19 cellular contexts compared by ENCODE assay signal in genomic region chr19:11485245-11485837, GRCh38. TPM values are rescaled to one million over a fixed set of nuclear protein-coding genes. Genes with fewer than 3 reads are reported as not detected.
DNase-seq lines count a peak whose midpoint lies in the region; ATAC-seq and TF ChIP-seq lines count a peak whose summit lies in the region.
"Had no signal": no experiment of that assay in that cellular context is flagged by ENCODE, and none has a peak within 500 bp of the region (broad histone marks: within the 10 kb centered on the region; RNA-seq: fewer than 3 reads in every experiment).

No MANE protein-coding gene starts in this region.

- H3K27me3 ChIP-seq in GM23338 (ENCODE audit: insufficient read depth) (peaks cover 27% of the 10 kb centered on the region), upper lobe of right lung (peaks cover 30% of the 10 kb centered on the region), testis (no peaks in the 10 kb centered on the region)

- H3K9me2 ChIP-seq in GM23338 (ENCODE audit: insufficient read depth) = no peaks in the 10 kb centered on the region

- in situ Hi-C loops in GM13976 (cut with MboI; ENCODE audit: low sequenced_read_pairs, unreplicated experiment) = no loop called here

- WGBS in testis, 2 donors = 88 to 92% methylated on average over 13 of the region's 13 CpGs

- no peaks in the 10 kb centered on the region for H4K20me1 ChIP-seq in GM23338 (replicated peaks; ENCODE audit: insufficient read depth)

- peaks cover 16% of the 10 kb centered on the region for H3F3A ChIP-seq in GM23338 (replicated peaks; ENCODE audit: low read depth)

- DNase-seq in NCI-H82 (lab: John Stamatoyannopoulos, UW) = peak; percentile 5
- no peak for DNase-seq in NCI-H82 treated with DMSO at 0.1 percent for 48 hours (lab: John Stamatoyannopoulos, UW; ENCODE audit: unreplicated experiment)
- peak; percentile 51 for DNase-seq in GM23338 (ENCODE audit: low spot score)
- no peak for DNase-seq in natural killer cell treated with Interleukin-12 subunit alpha and Interleukin-12 subunit beta and Interleukin-15 and Interleukin-18, amount 100 ng/mL, for 72 hours (ENCODE audit: low spot score)
- no peak for DNase-seq in upper lobe of right lung
- DNase-seq in GM13976 (ENCODE audit: low spot score) = no peak
- no peak for DNase-seq in testis
- DNase-seq: DMS153, EL, HFFc6, MG63, NCI-H1105 treated with DMSO at 0.1 percent for 48 hours, NCI-H187, NCI-H446 treated with DMSO at 0.1 percent for 48 hours, NCI-H748 treated with DMSO at 0.1 percent for 48 hours, SIG-M5 had no signal

- H3K27ac ChIP-seq in GM23338 (ENCODE audit: low read depth) (no peak overlapping the region), upper lobe of right lung (no peak overlapping the region), testis (no peak overlapping the region)
- H3K27ac ChIP-seq: 22Rv1; BLaER1 treated with 17β-estradiol and CSF1 and Interleukin-3, amounts not matched to agents 10 nM and 100 nM had no signal

- no peak overlapping the region for H3K4me3 Mint-ChIP-seq in GM23338
- H3K4me3 Mint-ChIP-seq in activated T-helper 17 cell treated with anti-CD3 and anti-CD28 coated beads, Interleukin-2, amount 50 U/mL, for 72 hours = no peak overlapping the region
- H3K4me3 Mint-ChIP-seq in natural killer cell treated with Interleukin-12 subunit alpha and Interleukin-12 subunit beta and Interleukin-15 and Interleukin-18, amount 100 ng/mL, for 72 hours = no peak overlapping the region
- H3K4me3 Mint-ChIP-seq: HFFc6 had no signal

- H3K9me3 Mint-ChIP-seq in GM23338 = peaks cover 4% of the 10 kb centered on the region; the same call in 1 of the 3 replicates
- no peaks in the 10 kb centered on the region for H3K9me3 Mint-ChIP-seq in activated T-helper 17 cell treated with anti-CD3 and anti-CD28 coated beads, Interleukin-2, amount 50 U/mL, for 72 hours
- H3K9me3 Mint-ChIP-seq in natural killer cell treated with Interleukin-12 subunit alpha and Interleukin-12 subunit beta and Interleukin-15 and Interleukin-18, amount 100 ng/mL, for 72 hours = no peaks in the 10 kb centered on the region
- H3K9me3 Mint-ChIP-seq: HFFc6 had no signal

- peaks cover 35% of the 10 kb centered on the region for H3K27me3 Mint-ChIP-seq in GM23338 (ENCODE audit: insufficient read depth, low read depth, poor library complexity)
- H3K27me3 Mint-ChIP-seq in activated T-helper 17 cell treated with anti-CD3 and anti-CD28 coated beads, Interleukin-2, amount 50 U/mL, for 72 hours = peaks cover 9% of the 10 kb centered on the region
- peaks cover 6 to 8% of the 10 kb centered on the region in 2 donors for H3K27me3 Mint-ChIP-seq in natural killer cell treated with Interleukin-12 subunit alpha and Interleukin-12 subunit beta and Interleukin-15 and Interleukin-18, amount 100 ng/mL, for 72 hours

- no peaks in the 10 kb centered on the region for H3K36me3 ChIP-seq in GM23338 (ENCODE audit: insufficient read depth)
- peaks cover 8% of the 10 kb centered on the region for H3K36me3 ChIP-seq in upper lobe of right lung
- no peaks in the 10 kb centered on the region for H3K36me3 ChIP-seq in testis (ENCODE audit: low read depth, missing control alignments)

- H3K4me2 ChIP-seq in GM23338 = no peak overlapping the region

- H3K79me2 ChIP-seq in GM23338 (replicated peaks; ENCODE audit: insufficient read depth) = no peaks in the 10 kb centered on the region

- H3K4me1 Mint-ChIP-seq in GM23338 = peaks cover 6% of the 10 kb centered on the region
- H3K4me1 Mint-ChIP-seq in activated T-helper 17 cell treated with anti-CD3 and anti-CD28 coated beads, Interleukin-2, amount 50 U/mL, for 72 hours = peaks cover 7% of the 10 kb centered on the region
- peaks cover 13 to 15% of the 10 kb centered on the region in 2 donors for H3K4me1 Mint-ChIP-seq in natural killer cell treated with Interleukin-12 subunit alpha and Interleukin-12 subunit beta and Interleukin-15 and Interleukin-18, amount 100 ng/mL, for 72 hours (ENCODE audit: low read depth in 2 of 2)

- ATAC-seq in GM23338 = no peak
- ATAC-seq in activated T-helper 17 cell treated with anti-CD3 and anti-CD28 coated beads, Interleukin-2, amount 50 U/mL, for 72 hours (replicated peaks) = no peak
- no peak for ATAC-seq in natural killer cell treated with Interleukin-12 subunit alpha and Interleukin-12 subunit beta and Interleukin-15 and Interleukin-18, amount 100 ng/mL, for 72 hours
- ATAC-seq in upper lobe of right lung = no peak

- TF ChIP-seq CTCF in GM23338 (conservative IDR thresholded peaks at IDR 0.05; ENCODE audit: low read depth in 2 of 2) (no peak), upper lobe of right lung (IDR thresholded peaks at IDR 0.05) (no peak), GM13976 (IDR thresholded peaks at IDR 0.05; ENCODE audit: borderline replicate concordance, control extremely low read depth, extremely low read depth, insufficient read depth, missing control alignments) (no peak), testis (IDR thresholded peaks at IDR 0.05) (no peak)

- intact Hi-C loops in upper lobe of right lung (cut with DNase I) (no loop called here), testis (cut with DNase I; ENCODE audit: low total_unique reads) (no loop called here)

- H3K27ac Mint-ChIP-seq in GM23338 = no peak overlapping the region
- H3K27ac Mint-ChIP-seq in activated T-helper 17 cell treated with anti-CD3 and anti-CD28 coated beads, Interleukin-2, amount 50 U/mL, for 72 hours = peak overlapping the region; percentile 47
- peak overlapping the region; percentile 8 to 22 for H3K27ac Mint-ChIP-seq in natural killer cell treated with Interleukin-12 subunit alpha and Interleukin-12 subunit beta and Interleukin-15 and Interleukin-18, amount 100 ng/mL, for 72 hours
- H3K27ac Mint-ChIP-seq: HFFc6 had no signal

- no peak overlapping the region for H2AFZ ChIP-seq in GM23338

- H3K4me3 ChIP-seq in GM23338 (no peak overlapping the region), upper lobe of right lung (no peak overlapping the region), testis (no peak overlapping the region)
- H3K4me3 ChIP-seq: BLaER1 treated with 17β-estradiol and CSF1 and Interleukin-3, amounts not matched to agents 10 nM and 100 nM; MG63 had no signal

- no peak for TF ChIP-seq POLR2A in testis (IDR thresholded peaks at IDR 0.05)

- H3K4me1 ChIP-seq in GM23338 (ENCODE audit: insufficient read depth) (peaks cover 8% of the 10 kb centered on the region), upper lobe of right lung (peaks cover 17% of the 10 kb centered on the region), testis (peaks cover 16% of the 10 kb centered on the region)

- H3K36me3 Mint-ChIP-seq in GM23338 (ENCODE audit: low read depth) = no peaks in the 10 kb centered on the region
- H3K36me3 Mint-ChIP-seq in activated T-helper 17 cell treated with anti-CD3 and anti-CD28 coated beads, Interleukin-2, amount 50 U/mL, for 72 hours (ENCODE audit: low read depth) = peaks cover 39% of the 10 kb centered on the region
- H3K36me3 Mint-ChIP-seq in natural killer cell treated with Interleukin-12 subunit alpha and Interleukin-12 subunit beta and Interleukin-15 and Interleukin-18, amount 100 ng/mL, for 72 hours = no peaks in the 10 kb centered on the region

- H3K9me3 ChIP-seq in upper lobe of right lung = no peaks in the 10 kb centered on the region
- H3K9me3 ChIP-seq in testis = no peaks in the 10 kb centered on the region
- H3K9me3 ChIP-seq: BLaER1 treated with 17β-estradiol and CSF1 and Interleukin-3, amounts not matched to agents 10 nM and 100 nM; MG63 had no signal

RNA-seq across cellular contexts. Expression of gene ELAVL3, which starts 4.5 kb away (rescaled TPM):
- 1.2 and 1.7 TPM in 2 replicates for total RNA-seq in GM23338 (2014; rRNA removed; shearing (Covaris generic))
- polyA plus RNA-seq in GM23338 (2016; fragmentation: Nextera tagmentation; extraction: Ambion mirVana) (0.45 and 0.63 TPM in 2 replicates), testis (ENCODE audit: insufficient read depth, low read depth, low replicate concordance) (0.74 TPM)
- under 1 TPM in 1 of 2 donors, not detected in 1; 0.45 TPM for total RNA-seq in activated T-helper 17 cell treated with anti-CD3 and anti-CD28 coated beads, Interleukin-2, amount 50 U/mL, for 72 hours
- total RNA-seq in natural killer cell treated with Interleukin-12 subunit alpha and Interleukin-12 subunit beta and Interleukin-15 and Interleukin-18, amount 100 ng/mL, for 72 hours = under 1 TPM in 1 of 2 donors, not detected in 1; 0.40 TPM
- total RNA-seq in upper lobe of right lung (not detected), testis (1 to 10 TPM; 6.1 to 7.5 TPM)
- total RNA-seq: HFFc6 had no signal

RNA-seq across cellular contexts. Expression of gene ZNF653, which starts 20.3 kb away (rescaled TPM):
- 4.9 and 5.3 TPM in 2 replicates for total RNA-seq in GM23338 (2014; rRNA removed; shearing (Covaris generic))
- polyA plus RNA-seq in GM23338 (2016; fragmentation: Nextera tagmentation; extraction: Ambion mirVana) = 2.5 and 4.1 TPM in 2 replicates
- 10 to 100 TPM; 18.8 to 26.3 TPM for total RNA-seq in activated T-helper 17 cell treated with anti-CD3 and anti-CD28 coated beads, Interleukin-2, amount 50 U/mL, for 72 hours
- 10 to 100 TPM; 23.7 to 23.8 TPM for total RNA-seq in natural killer cell treated with Interleukin-12 subunit alpha and Interleukin-12 subunit beta and Interleukin-15 and Interleukin-18, amount 100 ng/mL, for 72 hours
- 10.7 TPM for total RNA-seq in upper lobe of right lung
- total RNA-seq in testis = 10 to 100 TPM; 36.8 to 53.3 TPM
- polyA plus RNA-seq in testis (ENCODE audit: insufficient read depth, low read depth, low replicate concordance) = 45.9 TPM

RNA-seq across cellular contexts. Expression of gene ECSIT, which starts 43.6 kb away (rescaled TPM):
- 61.1 and 66.5 TPM in 2 replicates for total RNA-seq in GM23338 (2014; rRNA removed; shearing (Covaris generic))
- polyA plus RNA-seq in GM23338 (2016; fragmentation: Nextera tagmentation; extraction: Ambion mirVana) = 36.6 and 42.7 TPM in 2 replicates
- 10 to 100 TPM; 44.2 to 53.3 TPM for total RNA-seq in activated T-helper 17 cell treated with anti-CD3 and anti-CD28 coated beads, Interleukin-2, amount 50 U/mL, for 72 hours
- 10 to 100 TPM; 27.0 to 37.3 TPM for total RNA-seq in natural killer cell treated with Interleukin-12 subunit alpha and Interleukin-12 subunit beta and Interleukin-15 and Interleukin-18, amount 100 ng/mL, for 72 hours
- total RNA-seq in upper lobe of right lung = 44.8 TPM
- total RNA-seq in testis = 10 to 100 TPM; 45.4 to 58.7 TPM
- 28.9 TPM for polyA plus RNA-seq in testis (ENCODE audit: insufficient read depth, low read depth, low replicate concordance)

RNA-seq across cellular contexts. Expression of gene PRKCSH, which starts 49.9 kb away (rescaled TPM):
- 107 and 130 TPM in 2 replicates for total RNA-seq in GM23338 (2014; rRNA removed; shearing (Covaris generic))
- polyA plus RNA-seq in GM23338 (2016; fragmentation: Nextera tagmentation; extraction: Ambion mirVana) (85.3 and 90.3 TPM in 2 replicates), testis (ENCODE audit: insufficient read depth, low read depth, low replicate concordance) (266 TPM)
- total RNA-seq in activated T-helper 17 cell treated with anti-CD3 and anti-CD28 coated beads, Interleukin-2, amount 50 U/mL, for 72 hours = 100 to 1,000 TPM; 281 to 300 TPM
- total RNA-seq in natural killer cell treated with Interleukin-12 subunit alpha and Interleukin-12 subunit beta and Interleukin-15 and Interleukin-18, amount 100 ng/mL, for 72 hours = 100 to 1,000 TPM; 303 to 321 TPM
- total RNA-seq in upper lobe of right lung (293 TPM), testis (100 to 1,000 TPM; 214 to 256 TPM)

RNA-seq across cellular contexts. Expression of gene ODAD3, which starts 50.4 kb away (rescaled TPM):
- 0.54 and 1.5 TPM in 2 replicates for total RNA-seq in GM23338 (2014; rRNA removed; shearing (Covaris generic))
- polyA plus RNA-seq in GM23338 (2016; fragmentation: Nextera tagmentation; extraction: Ambion mirVana) = 6.1 TPM in 2 replicates
- under 1 TPM; 0.15 to 0.42 TPM for total RNA-seq in activated T-helper 17 cell treated with anti-CD3 and anti-CD28 coated beads, Interleukin-2, amount 50 U/mL, for 72 hours
- not detected for total RNA-seq in natural killer cell treated with Interleukin-12 subunit alpha and Interleukin-12 subunit beta and Interleukin-15 and Interleukin-18, amount 100 ng/mL, for 72 hours
- 0.49 TPM for total RNA-seq in upper lobe of right lung
- total RNA-seq in testis = 10 to 100 TPM in 1 of 2 donors, 1 to 10 TPM in 1; 9.7 to 14.8 TPM
- 18.3 TPM for polyA plus RNA-seq in testis (ENCODE audit: insufficient read depth, low read depth, low replicate concordance)

Comparison
In these comparisons a context has a peak if more than half of its experiments do, and no peak if none do; other contexts are left out.
1. DNase-seq: peak in NCI-H82 (single experiment) and GM23338 (single experiment); none in NCI-H82 treated with DMSO at 0.1 percent for 48 hours (single experiment), natural killer cell treated with Interleukin-12 subunit alpha and Interleukin-12 subunit beta and Interleukin-15 and Interleukin-18, amount 100 ng/mL, for 72 hours (single experiment), upper lobe of right lung (single experiment), GM13976 (single experiment) and testis (single experiment).